ENCODE assay signal across 10 cellular contexts in the genomic region with DNA sequence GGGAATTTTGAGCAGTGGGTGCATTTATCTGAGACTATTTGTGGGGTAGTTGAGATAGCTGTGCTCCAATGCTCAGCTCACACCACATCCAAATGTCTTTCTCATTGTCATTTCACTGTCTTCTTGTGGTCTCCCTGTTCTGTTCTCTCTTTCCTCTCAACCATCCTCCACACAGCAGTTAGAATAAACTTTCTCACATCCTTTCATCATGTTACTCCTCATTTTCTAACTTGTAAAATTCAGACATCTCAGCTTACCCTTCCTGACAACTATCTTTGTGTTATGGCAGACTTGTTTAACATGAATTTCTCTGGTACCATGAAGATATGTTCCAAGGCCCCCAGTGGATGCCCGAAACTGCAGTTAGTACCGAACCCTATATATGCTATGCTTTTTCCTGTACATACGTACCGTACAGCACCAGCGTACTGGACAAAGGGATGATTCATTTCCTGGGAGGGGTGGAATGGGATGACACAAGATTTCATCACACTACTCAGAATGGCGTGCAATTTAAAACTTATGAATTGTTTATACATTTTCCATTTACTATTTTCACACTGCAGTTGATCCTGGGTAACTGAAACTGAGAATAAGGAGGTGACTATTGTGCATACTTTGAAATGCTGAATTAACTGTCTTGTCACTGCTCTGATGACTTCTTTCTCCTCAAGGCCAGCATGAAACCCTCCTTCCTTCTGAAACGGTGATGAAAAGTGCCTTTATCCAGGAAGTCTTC.
DNase-seq lines count a peak whose midpoint lies in the region; ATAC-seq lines count a peak whose summit lies in the region.
"Had no signal": no experiment of that assay in that cellular context is flagged by ENCODE, and none has a peak within 500 bp of the region (broad histone marks: within the 10 kb centered on the region; RNA-seq: fewer than 3 reads in every experiment).

No MANE protein-coding gene starts in this region.

- CTCF ChIA-PET in naive thymus-derived CD4-positive, alpha-beta T cell (lab: Charles Lee): interaction anchor here (0.6 to 0.7 kb wide), 5 partner anchors 58 to 247 kb away, joined by 3 to 4 read pairs (median 3); no protein-coding TSS in a partner anchor

- POLR2A ChIA-PET in naive thymus-derived CD4-positive, alpha-beta T cell (lab: Charles Lee): interaction anchor here (1.1 kb wide), 1 partner anchor 80 kb away, joined by 3 read pairs; no protein-coding TSS in a partner anchor

- H3K27ac ChIP-seq in naive thymus-derived CD4-positive, alpha-beta T cell (ENCODE audit: low read depth, low read length): no peak overlapping the region

- H3K27me3 ChIP-seq in naive thymus-derived CD4-positive, alpha-beta T cell (ENCODE audit: control insufficient read depth in 2 of 2, insufficient read depth in 2 of 2, low read length in 2 of 2): no peaks in the 10 kb centered on the region

- H3K36me3 ChIP-seq in naive thymus-derived CD4-positive, alpha-beta T cell (ENCODE audit: control insufficient read depth in 2 of 3, insufficient read depth in 3 of 3, low read length in 3 of 3): no peaks in the 10 kb centered on the region

- no peak overlapping the region for H3K4me3 ChIP-seq in naive thymus-derived CD4-positive, alpha-beta T cell (ENCODE audit: low read length)

- H3K27me3 Mint-ChIP-seq in naive thymus-derived CD4-positive, alpha-beta T cell: no peaks in the 10 kb centered on the region

- H3K9me3 ChIP-seq in naive thymus-derived CD4-positive, alpha-beta T cell (ENCODE audit: control insufficient read depth in 2 of 3, low read length in 3 of 3): no peaks in the 10 kb centered on the region

- H3K4me3 Mint-ChIP-seq in naive thymus-derived CD4-positive, alpha-beta T cell: peak overlapping the region; percentile 7 to 81 (median 39)

- H3K4me1 ChIP-seq in naive thymus-derived CD4-positive, alpha-beta T cell (ENCODE audit: control insufficient read depth in 2 of 2, insufficient read depth in 2 of 2, low read length in 2 of 2): peaks cover 11 to 24% of the 10 kb centered on the region in 2 donors

- H3K4me1 Mint-ChIP-seq in naive thymus-derived CD4-positive, alpha-beta T cell: peaks cover 28 to 69% (median 45%) of the 10 kb centered on the region in 7 donors

- intact Hi-C loops in naive thymus-derived CD4-positive, alpha-beta T cell (cut with micrococcal nuclease): loop anchor here in 1 of 2 donors (1.0 kb wide), 2 partner anchors 25 to 32 kb away; no protein-coding TSS in a partner anchor

- peak overlapping the region in 6 of 9 donors; percentile 1 to 93 (median 14) for H3K27ac Mint-ChIP-seq in naive thymus-derived CD4-positive, alpha-beta T cell

- peak; percentile 75 for ATAC-seq in naive thymus-derived CD4-positive, alpha-beta T cell
- ATAC-seq in left lobe of liver: no peak

- peaks cover 0 to 30% (median under 1%) of the 10 kb centered on the region in 5 donors for H3K36me3 Mint-ChIP-seq in naive thymus-derived CD4-positive, alpha-beta T cell

- peaks cover 0 to 13% (median 0%) of the 10 kb centered on the region in 11 donors for H3K9me3 Mint-ChIP-seq in naive thymus-derived CD4-positive, alpha-beta T cell

- peak; percentile 94 for DNase-seq in EH (ENCODE audit: low read depth)
- peak; percentile 58 for DNase-seq in NOMO-1 treated with DMSO at 0.1 percent for 48 hours (lab: John Stamatoyannopoulos, UW; ENCODE audit: unreplicated experiment)
- peak; percentile 48 for DNase-seq in activated naive CD4-positive, alpha-beta T cell treated with anti-CD3 and anti-CD28 coated beads, Interleukin-2, amount 50 U/mL, for 16 hours
- peak in 1 of 9 donors; percentile 53 for DNase-seq in naive thymus-derived CD4-positive, alpha-beta T cell
- no peak for DNase-seq in GDM1 (lab: John Stamatoyannopoulos, UW)
- no peak for DNase-seq in inferior parietal cortex (ENCODE audit: extremely low spot score)
- DNase-seq in left lobe of liver (ENCODE audit: low spot score): no peak
- DNase-seq in medulla oblongata (ENCODE audit: extremely low spot score): no peak
- DNase-seq: central memory CD4-positive, alpha-beta T cell; NCI-H1436 treated with DMSO at 0.1 percent for 48 hours had no signal

Comparison
In these comparisons a context has a peak if more than half of its experiments do, and no peak if none do; other contexts are left out.
1. DNase-seq: peak in EH (single experiment), NOMO-1 treated with DMSO at 0.1 percent for 48 hours (single experiment) and activated naive CD4-positive, alpha-beta T cell treated with anti-CD3 and anti-CD28 coated beads, Interleukin-2, amount 50 U/mL, for 16 hours (single experiment); none in GDM1 (single experiment), inferior parietal cortex (single experiment), left lobe of liver (single experiment) and medulla oblongata (single experiment).